In the genomic region with DNA sequence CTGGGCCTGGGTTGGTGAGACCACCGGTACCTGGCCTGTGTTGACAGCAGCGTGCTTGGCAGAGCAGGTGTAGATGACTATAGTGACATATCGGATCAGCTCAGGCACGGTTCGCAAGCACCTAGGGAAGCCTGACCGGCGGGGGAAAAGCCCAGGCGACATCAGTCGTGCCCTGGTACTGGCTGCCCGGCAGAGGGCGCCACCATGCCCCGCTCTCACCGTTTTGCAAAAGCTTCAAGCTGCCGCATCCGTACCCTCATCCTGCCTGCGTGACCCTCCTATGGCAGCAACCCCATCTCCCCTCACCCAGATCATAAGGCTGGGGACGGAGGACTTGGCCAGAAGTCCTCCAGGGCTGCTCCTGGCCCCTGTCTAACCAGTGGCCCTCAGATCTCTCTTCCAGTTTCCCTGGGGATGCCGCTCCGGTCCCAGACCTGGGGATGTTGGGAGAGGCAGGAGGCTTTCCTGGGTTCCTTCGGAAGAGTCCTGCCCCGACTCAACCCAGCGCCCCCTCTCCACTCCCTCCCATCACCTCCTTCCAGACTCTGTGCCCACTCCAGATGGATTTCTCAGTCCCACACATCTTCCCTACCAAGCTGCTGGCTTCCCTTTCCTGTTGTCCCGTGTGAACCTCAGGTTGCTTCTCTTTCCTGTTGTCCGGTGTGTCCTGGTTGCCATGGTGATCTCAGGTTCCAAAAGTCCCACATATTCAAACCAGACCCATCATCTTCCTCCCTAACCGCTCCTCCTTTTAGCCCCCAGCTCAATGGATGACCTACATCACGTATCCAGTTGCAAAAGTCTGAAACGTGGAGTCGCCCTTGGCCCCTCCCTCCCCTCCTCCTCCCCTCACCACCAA, we compare ENCODE assay signal across 8 cellular contexts. TPM values are rescaled to one million over a fixed set of nuclear protein-coding genes. Genes with fewer than 3 reads are reported as not detected.
A peak's percentile ranks its signal among the peaks of the same experiment; 100 is the strongest.
DNase-seq lines count a peak whose midpoint lies in the region; ATAC-seq and TF ChIP-seq lines count a peak whose summit lies in the region.

No MANE protein-coding gene starts in this region.

- POLR2A ChIA-PET in OCI-LY7 (lab: Charles Lee) = interaction anchor here (0.6 to 0.7 kb wide), 3 partner anchors 102 to 1505 kb away, joined by 3 to 6 read pairs (median 3); no protein-coding TSS in a partner anchor

- no peaks in the 10 kb centered on the region for H3K9me2 ChIP-seq in OCI-LY7 (ENCODE audit: insufficient read depth, low read length)
- H3K9me2 ChIP-seq in neural cell (ENCODE audit: insufficient read depth, low read length) = no peaks in the 10 kb centered on the region

- H2AFZ ChIP-seq in OCI-LY7 (ENCODE audit: low read length) (no peak overlapping the region), neural cell (ENCODE audit: low read depth, low read length) (no peak overlapping the region)

- H3K36me3 Mint-ChIP-seq in activated T-cell treated with anti-CD3 and anti-CD28 coated beads, Interleukin-2, amount 50 U/mL, for 4 hours (ENCODE audit: insufficient read depth) = no peaks in the 10 kb centered on the region

- H4K20me1 ChIP-seq in OCI-LY7 (ENCODE audit: insufficient read depth, low read length) = no peaks in the 10 kb centered on the region
- no peaks in the 10 kb centered on the region for H4K20me1 ChIP-seq in neural cell (ENCODE audit: insufficient read depth)

- TF ChIP-seq CTCF in OCI-LY7 (conservative IDR thresholded peaks at IDR 0.05; ENCODE audit: low read length) (peak; percentile 92), fibroblast of pulmonary artery (IDR thresholded peaks at IDR 0.05; ENCODE audit: low read length, missing control alignments) (peak; percentile 89), neural cell (IDR thresholded peaks at IDR 0.05; ENCODE audit: poor library complexity, severe bottlenecking) (peak; percentile 69)

- peak overlapping the region; percentile 25; the same call in 1 of the 2 replicates for H3K4me2 ChIP-seq in OCI-LY7 (ENCODE audit: low read length)
- H3K4me2 ChIP-seq in neural cell (ENCODE audit: low read length) = no peak overlapping the region

- H3K4me3 ChIP-seq in OCI-LY7 (ENCODE audit: low read depth, low read length, poor library complexity, severe bottlenecking) = no peak overlapping the region
- no peak overlapping the region for H3K4me3 ChIP-seq in fibroblast of pulmonary artery (replicated peaks; ENCODE audit: low read depth, low read length)
- peak overlapping the region; percentile 30 for H3K4me3 ChIP-seq in neural cell (ENCODE audit: low read length)

- H3K9me3 ChIP-seq in OCI-LY7 (ENCODE audit: low read length) = no peaks in the 10 kb centered on the region
- H3K9me3 ChIP-seq in neural cell (ENCODE audit: low read length) = no peaks in the 10 kb centered on the region

- no peak overlapping the region for H3K9ac ChIP-seq in neural cell (ENCODE audit: low read length)

- DNase-seq in COLO668 (lab: John Stamatoyannopoulos, UW; ENCODE audit: unreplicated experiment) (peak; percentile 54), OCI-LY7 (ENCODE audit: low spot score) (peak; percentile 83), fibroblast of pulmonary artery (ENCODE audit: low read depth) (peak; percentile 71), substantia nigra (lab: John Stamatoyannopoulos, UW) (peak in 31 of 49 donors; percentile 4 to 69 (median 22))
- DNase-seq in activated T-cell treated with anti-CD3 and anti-CD28 coated beads, Interleukin-2, amount 50 U/mL, for 4 hours = peak; percentile 87

- BruUV-seq in OCI-LY7 (replicated peaks; lab: Mats Ljungman, UMichigan) = no TSS peak

- TF ChIP-seq EP300 in neural cell (conservative IDR thresholded peaks at IDR 0.05; ENCODE audit: poor library complexity, severe bottlenecking) = no peak

- H3K4me1 ChIP-seq in OCI-LY7 (ENCODE audit: insufficient read depth, low read length, poor library complexity, severe bottlenecking) = peaks cover 4% of the 10 kb centered on the region

- H3K27me3 Mint-ChIP-seq in activated T-cell treated with anti-CD3 and anti-CD28 coated beads, Interleukin-2, amount 50 U/mL, for 4 hours (ENCODE audit: low read depth) = peaks cover 39% of the 10 kb centered on the region

- H3K36me3 ChIP-seq in OCI-LY7 (ENCODE audit: insufficient read depth, low read length) (no peaks in the 10 kb centered on the region), neural cell (ENCODE audit: insufficient read depth, low read length) (no peaks in the 10 kb centered on the region)

- peak; percentile 24 for TF ChIP-seq RAD21 in neural cell (conservative IDR thresholded peaks at IDR 0.05)

- no peaks in the 10 kb centered on the region for H3F3A ChIP-seq in neural cell (ENCODE audit: insufficient read depth, low read length, poor library complexity, severe bottlenecking)

- H3K4me1 Mint-ChIP-seq in activated T-cell treated with anti-CD3 and anti-CD28 coated beads, Interleukin-2, amount 50 U/mL, for 4 hours (ENCODE audit: low read depth) = peaks cover 18% of the 10 kb centered on the region

- peaks cover 79% of the 10 kb centered on the region for H3K27me3 ChIP-seq in neural cell (ENCODE audit: insufficient read depth, low read depth, low read length)

- ATAC-seq in HG02642 (IDR thresholded peaks at IDR 0.05; ENCODE audit: poor library complexity, unreplicated experiment) = peak; percentile 53
- ATAC-seq in activated T-cell treated with anti-CD3 and anti-CD28 coated beads, Interleukin-2, amount 50 U/mL, for 4 hours = peak; percentile 90 to 91
- no peak for ATAC-seq in GM21515 (IDR thresholded peaks at IDR 0.05; ENCODE audit: unreplicated experiment)

- H3K9me3 Mint-ChIP-seq in activated T-cell treated with anti-CD3 and anti-CD28 coated beads, Interleukin-2, amount 50 U/mL, for 4 hours = no peaks in the 10 kb centered on the region

- intact Hi-C loops in OCI-LY7 (cut with micrococcal nuclease; ENCODE audit: unreplicated experiment) = loop anchor here (5.0 kb wide), 1 partner anchor 228 kb away; no protein-coding TSS in a partner anchor

- H3K27ac ChIP-seq in OCI-LY7 (ENCODE audit: low read depth, low read length, poor library complexity, severe bottlenecking) = no peak overlapping the region
- H3K27ac ChIP-seq in neural cell (ENCODE audit: low read length) = no peak overlapping the region
- no peak overlapping the region for H3K27ac ChIP-seq in substantia nigra (ENCODE audit: low read depth, low read length, poor library complexity, severe bottlenecking)

- peak overlapping the region; percentile 76 for H3K4me3 Mint-ChIP-seq in activated T-cell treated with anti-CD3 and anti-CD28 coated beads, Interleukin-2, amount 50 U/mL, for 4 hours

- CTCF ChIA-PET in OCI-LY7 (lab: Charles Lee; ENCODE audit: unreplicated experiment) = interaction anchor here (0.5 to 1.8 kb wide), 10 partner anchors 14 to 557 kb away, joined by 3 to 14 read pairs (median 4); partner anchors contain the start of gene ALOX12B

- H3K79me2 ChIP-seq in OCI-LY7 (ENCODE audit: insufficient read depth, low read depth, low read length) (no peaks in the 10 kb centered on the region), neural cell (replicated peaks; ENCODE audit: insufficient read depth, low read length) (no peaks in the 10 kb centered on the region)

TF ChIP-seq in neural cell, 6 proteins besides CTCF, POLR2A, EP300 and RAD21 (continues in another document):
- TF ChIP-seq MXI1 (conservative IDR thresholded peaks at IDR 0.05; ENCODE audit: poor library complexity, severe bottlenecking) (no peak), EZH2 (IDR thresholded peaks at IDR 0.05; ENCODE audit: borderline replicate concordance, insufficient read depth, low read length, poor library complexity, severe bottlenecking) (no peak), POLR2AphosphoS5 (IDR thresholded peaks at IDR 0.05) (no peak)

RNA-seq across cellular contexts. Expression of gene ALOX12B, which starts 13.7 kb away (rescaled TPM):
- total RNA-seq in OCI-LY7 (2014; rRNA removed; shearing (Covaris generic)) = 2.0 TPM in 1 of 2 replicates, not detected in the other
- total RNA-seq in OCI-LY7 (2022) = 4.5 and 5.3 TPM in 2 replicates
- 1 to 10 TPM in 1 of 3 donors, under 1 TPM in 2; 0.81 to 1.6 (median 0.95) TPM for total RNA-seq in activated T-cell treated with anti-CD3 and anti-CD28 coated beads, Interleukin-2, amount 50 U/mL, for 4 hours
- 0.31 and 0.34 TPM in 2 replicates for polyA plus RNA-seq in neural cell
- 0.73 TPM in 1 of 2 replicates, not detected in the other for polyA minus RNA-seq in neural cell

RNA-seq across cellular contexts. Expression of gene ALOX15B, which starts 35.0 kb away (rescaled TPM):
- total RNA-seq in OCI-LY7 (2014; rRNA removed; shearing (Covaris generic)) = not detected in 2 replicates
- not detected in 2 replicates for total RNA-seq in OCI-LY7 (2022)
- under 1 TPM in 1 of 3 donors, not detected in 2; 0.14 TPM for total RNA-seq in activated T-cell treated with anti-CD3 and anti-CD28 coated beads, Interleukin-2, amount 50 U/mL, for 4 hours
- not detected in 2 replicates for polyA plus RNA-seq in neural cell
- not detected in 2 replicates for polyA minus RNA-seq in neural cell

RNA-seq across cellular contexts. Expression of gene ALOXE3, which starts 44.5 kb away (rescaled TPM):
- not detected in 2 replicates for total RNA-seq in OCI-LY7 (2014; rRNA removed; shearing (Covaris generic))
- total RNA-seq in OCI-LY7 (2022) = 0.10 TPM in 1 of 2 replicates, not detected in the other
- not detected for total RNA-seq in activated T-cell treated with anti-CD3 and anti-CD28 coated beads, Interleukin-2, amount 50 U/mL, for 4 hours
- 0.77 and 1.6 TPM in 2 replicates for polyA plus RNA-seq in neural cell
- polyA minus RNA-seq in neural cell = 0.73 and 0.81 TPM in 2 replicates

RNA-seq across cellular contexts. Expression of gene HES7, which starts 50.0 kb away (rescaled TPM):
- total RNA-seq in OCI-LY7 (2014; rRNA removed; shearing (Covaris generic)) = 0.44 and 0.75 TPM in 2 replicates
- 4.6 and 5.8 TPM in 2 replicates for total RNA-seq in OCI-LY7 (2022)
- 1 to 10 TPM; 1.2 to 1.7 (median 1.4) TPM for total RNA-seq in activated T-cell treated with anti-CD3 and anti-CD28 coated beads, Interleukin-2, amount 50 U/mL, for 4 hours
- 7.3 and 15.3 TPM in 2 replicates for polyA plus RNA-seq in neural cell
- polyA minus RNA-seq in neural cell = 2.4 TPM in 1 of 2 replicates, not detected in the other

Comparison
In these comparisons a context has a peak if more than half of its experiments do, and no peak if none do; other contexts are left out.
1. DNase-seq: peak in every context shown above with its lines; median percentile 87 in activated T-cell treated with anti-CD3 and anti-CD28 coated beads, Interleukin-2, amount 50 U/mL, for 4 hours; 83 in OCI-LY7; 71 in fibroblast of pulmonary artery; 54 in COLO668; 22 in substantia nigra.